19 cellular contexts compared by ENCODE assay signal in the genomic region with DNA sequence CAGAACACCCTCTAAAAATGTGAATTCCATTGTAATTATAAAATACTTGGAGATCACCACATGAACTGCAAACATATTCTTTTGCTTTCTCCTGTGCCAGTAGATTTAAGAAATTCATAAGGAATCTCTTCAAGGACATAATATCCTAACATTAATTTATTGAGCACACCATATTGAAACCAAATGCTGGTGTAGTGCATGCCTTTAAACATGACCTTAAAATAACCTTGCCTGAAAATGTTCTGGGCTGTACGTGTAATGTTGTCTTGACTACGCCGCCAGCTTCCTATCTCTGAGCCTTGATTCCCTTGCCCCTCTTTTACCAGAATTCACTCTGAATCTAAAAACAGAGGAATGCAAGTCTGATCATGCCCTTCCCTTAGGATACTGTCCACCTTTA.
"Had no signal": no experiment of that assay in that cellular context is flagged by ENCODE, and none has a peak within 500 bp of the region (broad histone marks: within the 10 kb centered on the region; RNA-seq: fewer than 3 reads in every experiment).

No MANE protein-coding gene starts in this region.

- H3K27ac Mint-ChIP-seq: activated CD4-positive, alpha-beta memory T cell treated with anti-CD3 and anti-CD28 coated beads, Interleukin-2, amount 10 ng/mL, durations not matched to agents 7 days and 5 days; activated CD4-positive, alpha-beta T cell treated with anti-CD3 and anti-CD28 coated beads for 36 hours; activated CD8-positive, alpha-beta memory T cell treated with anti-CD3 and anti-CD28 coated beads, Interleukin-2, amount 10 ng/mL, durations not matched to agents 7 days and 5 days; activated naive CD8-positive, alpha-beta T cell; immature natural killer cell; natural killer cell; T-helper 2 cell treated with Interferon-gamma antibody and Interleukin-4, amounts not matched to agents 5 μg/mL and 100 μg/mL, for 36 hours; WTC11 had no signal

- H3K4me1 Mint-ChIP-seq: activated CD4-positive, alpha-beta memory T cell treated with anti-CD3 and anti-CD28 coated beads, Interleukin-2, amount 10 ng/mL, durations not matched to agents 7 days and 5 days; activated CD4-positive, alpha-beta T cell treated with anti-CD3 and anti-CD28 coated beads for 36 hours; activated CD8-positive, alpha-beta memory T cell treated with anti-CD3 and anti-CD28 coated beads, Interleukin-2, amount 10 ng/mL, durations not matched to agents 7 days and 5 days; immature natural killer cell; natural killer cell had no signal

- H3K4me3 ChIP-seq: gastroesophageal sphincter, heart left ventricle, thyroid gland, uterus had no signal

- H3K27ac ChIP-seq: epithelial cell of prostate, gastroesophageal sphincter, heart left ventricle, thyroid gland, uterus had no signal

- ATAC-seq: activated CD4-positive, alpha-beta T cell treated with anti-CD3 and anti-CD28 coated beads for 36 hours; activated CD8-positive, alpha-beta memory T cell treated with anti-CD3 and anti-CD28 coated beads, Interleukin-2, amount 10 ng/mL, durations not matched to agents 7 days and 5 days; gastroesophageal sphincter; heart left ventricle; natural killer cell; WTC11 had no signal

- H3K4me1 ChIP-seq: thyroid gland, uterus had no signal

- DNase-seq: activated CD4-positive, alpha-beta memory T cell treated with anti-CD3 and anti-CD28 coated beads, Interleukin-2, amount 10 ng/mL, durations not matched to agents 7 days and 5 days; activated CD4-positive, alpha-beta T cell treated with anti-CD3 and anti-CD28 coated beads for 36 hours; activated CD8-positive, alpha-beta memory T cell treated with anti-CD3 and anti-CD28 coated beads, Interleukin-2, amount 10 ng/mL, durations not matched to agents 7 days and 5 days; amygdala; heart left ventricle; immature natural killer cell; mesenchymal stem cell; natural killer cell; nucleus accumbens; posterior cingulate gyrus; stimulated activated CD8-positive, alpha-beta memory T cell treated with anti-CD3 and anti-CD28 coated beads, Interleukin-4, amount 100 ng/mL, for 48 hours; stimulated activated naive CD4-positive, alpha-beta T cell; thyroid gland; uterus had no signal

- H3K9me3 ChIP-seq: gastroesophageal sphincter, heart left ventricle, thyroid gland, uterus had no signal

- H3K9me3 Mint-ChIP-seq: activated CD4-positive, alpha-beta memory T cell treated with anti-CD3 and anti-CD28 coated beads, Interleukin-2, amount 10 ng/mL, durations not matched to agents 7 days and 5 days; T-helper 2 cell treated with Interferon-gamma antibody and Interleukin-4, amounts not matched to agents 5 μg/mL and 100 μg/mL, for 36 hours had no signal

- H3K27me3 Mint-ChIP-seq: activated CD4-positive, alpha-beta memory T cell treated with anti-CD3 and anti-CD28 coated beads, Interleukin-2, amount 10 ng/mL, durations not matched to agents 7 days and 5 days; activated CD4-positive, alpha-beta T cell treated with anti-CD3 and anti-CD28 coated beads for 36 hours; activated CD8-positive, alpha-beta memory T cell treated with anti-CD3 and anti-CD28 coated beads, Interleukin-2, amount 10 ng/mL, durations not matched to agents 7 days and 5 days had no signal

- H3K36me3 Mint-ChIP-seq: activated CD8-positive, alpha-beta memory T cell treated with anti-CD3 and anti-CD28 coated beads, Interleukin-2, amount 10 ng/mL, durations not matched to agents 7 days and 5 days; activated naive CD8-positive, alpha-beta T cell; immature natural killer cell; natural killer cell; WTC11 had no signal

- H3K4me3 Mint-ChIP-seq: activated CD4-positive, alpha-beta memory T cell treated with anti-CD3 and anti-CD28 coated beads, Interleukin-2, amount 10 ng/mL, durations not matched to agents 7 days and 5 days; activated CD4-positive, alpha-beta T cell treated with anti-CD3 and anti-CD28 coated beads for 36 hours; activated CD8-positive, alpha-beta memory T cell treated with anti-CD3 and anti-CD28 coated beads, Interleukin-2, amount 10 ng/mL, durations not matched to agents 7 days and 5 days; activated naive CD8-positive, alpha-beta T cell; immature natural killer cell; natural killer cell; T-helper 2 cell treated with Interferon-gamma antibody and Interleukin-4, amounts not matched to agents 5 μg/mL and 100 μg/mL, for 36 hours; WTC11 had no signal

- H3K27me3 ChIP-seq: gastroesophageal sphincter, heart left ventricle, thyroid gland, uterus had no signal

- H3K36me3 ChIP-seq: gastroesophageal sphincter, heart left ventricle, thyroid gland, uterus had no signal
